ENCODE assay signal across 9 cellular contexts in genomic region chr2:37669500-37669899, GRCh38. TPM values are rescaled to one million over a fixed set of nuclear protein-coding genes. Genes with fewer than 3 reads are reported as not detected.
DNase-seq lines count a peak whose midpoint lies in the region; TF ChIP-seq lines count a peak whose summit lies in the region.
"Had no signal": no experiment of that assay in that cellular context is flagged by ENCODE, and none has a peak within 500 bp of the region (broad histone marks: within the 10 kb centered on the region; RNA-seq: fewer than 3 reads in every experiment).

No MANE protein-coding gene starts in this region.

- 54% methylated on average over 2 of the region's 2 CpGs for WGBS in prostate gland

- TF ChIP-seq CTCF in PC-9 (conservative IDR thresholded peaks at IDR 0.05) (no peak), epithelial cell of esophagus (IDR thresholded peaks at IDR 0.05; ENCODE audit: insufficient read depth, low read depth, low read length, missing control alignments) (no peak), prostate gland (IDR thresholded peaks at IDR 0.05) (no peak), GM13976 (IDR thresholded peaks at IDR 0.05; ENCODE audit: borderline replicate concordance, control extremely low read depth, extremely low read depth, insufficient read depth, missing control alignments) (no peak)

- H3K27me3 ChIP-seq in PC-9 (ENCODE audit: insufficient read depth, low read depth) (no peaks in the 10 kb centered on the region), prostate gland (replicated peaks; ENCODE audit: insufficient read depth) (no peaks in the 10 kb centered on the region)

- POLR2A ChIA-PET in PC-9 (lab: Charles Lee; ENCODE audit: unreplicated experiment): interaction anchor here (0.6 to 0.8 kb wide), 3 partner anchors 80 to 1100 kb away, joined by 3 to 10 read pairs (median 5); no protein-coding TSS in a partner anchor

- H3K36me3 ChIP-seq in PC-9 (ENCODE audit: low read depth) (peaks cover 21% of the 10 kb centered on the region), prostate gland (no peaks in the 10 kb centered on the region)

- H3K79me2 ChIP-seq in PC-9 (ENCODE audit: low read depth): peaks cover 69% of the 10 kb centered on the region

- no peak for DNase-seq in PC-9
- DNase-seq in epithelial cell of esophagus (ENCODE audit: low read depth): no peak
- no peak for DNase-seq in prostate gland (ENCODE audit: low spot score)
- DNase-seq in GM13976 (ENCODE audit: low spot score): no peak
- DNase-seq in hepatic stellate cell (ENCODE audit: low spot score): no peak
- no peak for DNase-seq in D341Med (ENCODE audit: low spot score)
- no peak for DNase-seq in foreskin melanocyte
- DNase-seq: midbrain had no signal

- peaks cover 52% of the 10 kb centered on the region for H3K4me1 ChIP-seq in PC-9 (replicated peaks; ENCODE audit: insufficient read depth)
- peaks cover 3% of the 10 kb centered on the region for H3K4me1 ChIP-seq in prostate gland (replicated peaks)

- CTCF ChIA-PET in PC-9 (lab: Charles Lee): interaction anchor here (0.6 to 1.0 kb wide), 3 partner anchors 48 to 165 kb away, joined by 3 to 7 read pairs (median 4); no protein-coding TSS in a partner anchor

- no TSS peak for BruUV-seq in PC-9 (replicated peaks; lab: Mats Ljungman, UMichigan)

- peak overlapping the region; percentile 98 for H3K4me2 ChIP-seq in PC-9

- peaks cover 12% of the 10 kb centered on the region for H3F3A ChIP-seq in PC-9 (ENCODE audit: insufficient read depth, low read depth)

- no peak overlapping the region for H2AFZ ChIP-seq in PC-9

- H3K9me2 ChIP-seq in PC-9 (ENCODE audit: insufficient read depth): no peaks in the 10 kb centered on the region

- peaks cover 28% of the 10 kb centered on the region for H4K20me1 ChIP-seq in PC-9 (ENCODE audit: insufficient read depth)

- in situ Hi-C loops in GM13976 (cut with MboI; ENCODE audit: low sequenced_read_pairs, unreplicated experiment): loop anchor here (10.0 kb wide), 1 partner anchor 255 kb away; no protein-coding TSS in a partner anchor

- TF ChIP-seq POLR2A in prostate gland (IDR thresholded peaks at IDR 0.05): no peak

- no peak overlapping the region for H3K27ac ChIP-seq in PC-9
- H3K27ac ChIP-seq in prostate gland: peak overlapping the region; percentile 93 to 94

- H3K9me3 ChIP-seq in PC-9 (ENCODE audit: insufficient read depth, low read depth): no peaks in the 10 kb centered on the region
- H3K9me3 ChIP-seq in prostate gland: no peaks in the 10 kb centered on the region

- intact Hi-C loops in PC-9 (cut with micrococcal nuclease; ENCODE audit: unreplicated experiment) (no loop called here), prostate gland (cut with DNase I) (loop anchor here (5.0 kb wide), 1 partner anchor 107 kb away; no protein-coding TSS in a partner anchor)

- peak overlapping the region; percentile 97 for H3K4me3 ChIP-seq in GM08714 (ENCODE audit: low read length)
- peak overlapping the region; percentile 79 for H3K4me3 ChIP-seq in PC-9
- H3K4me3 ChIP-seq in epithelial cell of esophagus (ENCODE audit: low read length): peak overlapping the region; percentile 87
- H3K4me3 ChIP-seq in prostate gland: peak overlapping the region; percentile 88 to 91

RNA-seq across cellular contexts. Expression of gene CDC42EP3, which starts 1.9 kb away (rescaled TPM):
- total RNA-seq in PC-9 (2021) (41.6 and 54.1 TPM in 2 replicates), prostate gland (10 to 100 TPM; 38.5 to 75.5 TPM)
